In genomic region chr18:407825-408224, GRCh38 we compare ENCODE assay signal across 21 cellular contexts.
"Had no signal": no experiment of that assay in that cellular context is flagged by ENCODE, and none has a peak within 500 bp of the region (broad histone marks: within the 10 kb centered on the region; RNA-seq: fewer than 3 reads in every experiment).

No MANE protein-coding gene starts in this region.

- H3K9me3 ChIP-seq: sigmoid colon, testis, uterus had no signal

- H3K27ac ChIP-seq: sigmoid colon, testis, uterus, WERI-Rb-1 had no signal

- DNase-seq: activated CD4-positive, alpha-beta T cell treated with anti-CD3 and anti-CD28 coated beads, Interleukin-2, amount 50 U/mL, for 1 hour; activated CD4-positive, CD25-positive, alpha-beta regulatory T cell treated with anti-CD3 and anti-CD28 coated beads, Interleukin-2, amount 50 U/mL, for 72 hours; activated CD8-positive, alpha-beta T cell treated with anti-CD3 and anti-CD28 coated beads, Interleukin-2, amount 10 ng/mL, durations not matched to agents 7 days and 5 days; activated gamma-delta T cell treated with Interleukin-2 at 50 U/mL for 16 hours; anterior cingulate cortex; central memory CD4-positive, alpha-beta T cell; effector memory CD4-positive, alpha-beta T cell; heart right ventricle; islet precursor cell; left cardiac atrium; nephron progenitor cell; posterior cingulate gyrus; sigmoid colon; stimulated activated CD4-positive, alpha-beta T cell treated with anti-CD3 and anti-CD28 coated beads, Interleukin-2, amount 100 ng/mL, for 48 hours; stimulated activated naive CD4-positive, alpha-beta T cell; testis; trophoblast cell; uterus; WERI-Rb-1 had no signal

- H3K27me3 ChIP-seq: sigmoid colon, testis, uterus had no signal

- H3K4me1 ChIP-seq: sigmoid colon, testis, uterus had no signal

- ATAC-seq: activated CD8-positive, alpha-beta T cell treated with anti-CD3 and anti-CD28 coated beads, Interleukin-2, amount 10 ng/mL, durations not matched to agents 7 days and 5 days; esophagus mucosa; heart right ventricle had no signal

- H3K4me3 ChIP-seq: heart right ventricle, sigmoid colon, smooth muscle cell, testis, uterus had no signal

- H3K4me2 ChIP-seq: smooth muscle cell had no signal

- H3K36me3 ChIP-seq: heart right ventricle, sigmoid colon, uterus, WERI-Rb-1 had no signal
